Comparison of ENCODE assay signal across 11 cellular contexts in the genomic region with DNA sequence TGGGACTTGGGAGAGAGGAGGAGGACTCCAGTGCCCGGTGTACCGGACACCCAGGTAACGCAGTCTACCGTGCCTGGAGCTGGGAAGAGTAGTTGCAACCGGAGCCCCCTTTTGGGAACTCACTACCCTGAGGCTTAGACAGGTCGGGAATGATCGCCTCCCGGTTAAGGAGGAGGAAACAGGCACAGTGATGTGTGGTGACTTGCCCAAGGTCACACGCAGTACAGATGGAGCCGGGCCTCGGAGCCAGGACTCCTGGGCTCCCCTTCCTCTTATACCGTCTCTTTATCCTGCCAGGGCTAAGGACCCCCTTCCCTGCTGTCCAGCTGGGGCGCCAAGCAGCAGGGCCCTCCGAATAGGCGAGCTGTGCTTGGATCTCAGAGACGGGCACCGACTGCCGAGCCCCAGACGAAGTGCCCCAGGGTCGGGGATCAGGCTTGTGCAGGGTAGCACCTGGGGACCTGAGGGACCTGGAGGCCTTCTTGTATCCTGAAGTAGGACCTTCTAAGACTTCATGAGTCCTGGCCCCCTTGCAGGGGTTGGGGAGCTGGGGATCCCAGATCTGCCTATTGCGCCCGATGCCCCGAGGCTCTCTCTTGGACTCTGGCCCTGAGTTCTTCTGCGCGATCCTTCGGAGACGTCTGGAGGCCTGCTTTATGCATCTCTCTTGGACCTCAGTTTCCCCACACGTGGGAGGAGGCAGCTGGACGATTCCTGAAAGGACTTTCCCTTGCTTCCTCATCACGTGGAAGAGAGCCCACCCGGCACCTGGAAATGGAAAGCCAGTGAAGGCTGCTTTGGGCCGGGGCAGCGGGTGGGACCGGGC. TPM values are rescaled to one million over a fixed set of nuclear protein-coding genes. Genes with fewer than 3 reads are reported as not detected.
DNase-seq lines count a peak whose midpoint lies in the region; ATAC-seq, FAIRE-seq and TF ChIP-seq lines count a peak whose summit lies in the region.
"Had no signal": no experiment of that assay in that cellular context is flagged by ENCODE, and none has a peak within 500 bp of the region (broad histone marks: within the 10 kb centered on the region; RNA-seq: fewer than 3 reads in every experiment).

No MANE protein-coding gene starts in this region.

- FAIRE-seq in HepG2 (lab: Jason Lieb, UNC): no peak
- FAIRE-seq: colon had no signal

- peak overlapping the region; percentile 56 to 77 (median 58) for H3K4me3 ChIP-seq in HepG2 (replicated peaks in 1 of 3; ENCODE audit: insufficient read depth in 1 of 3, low read depth in 2 of 3, low read length in 3 of 3)
- H3K4me3 ChIP-seq in subcutaneous abdominal adipose tissue (ENCODE audit: low read depth in 1 of 5, low read length in 5 of 5): peak overlapping the region in 3 of 5 donors; percentile 36 to 54 (median 54)

- peaks cover 11 to 56% of the 10 kb centered on the region in 2 experiments for H3K27me3 ChIP-seq in HepG2 (ENCODE audit: control insufficient read depth in 1 of 2, insufficient read depth in 2 of 2, low read length in 2 of 2)
- peaks cover 63 to 74% (median 67%) of the 10 kb centered on the region in 5 donors for H3K27me3 ChIP-seq in subcutaneous abdominal adipose tissue (ENCODE audit: control insufficient read depth in 5 of 5, insufficient read depth in 4 of 5, low read length in 5 of 5)

- no peak overlapping the region for H3K4me3 Mint-ChIP-seq in activated CD4-positive, alpha-beta T cell treated with anti-CD3 and anti-CD28 coated beads for 36 hours
- H3K4me3 Mint-ChIP-seq in activated CD8-positive, alpha-beta T cell treated with anti-CD3 and anti-CD28 coated beads, Interleukin-2, amount 10 ng/mL, durations not matched to agents 7 days and 5 days: peak overlapping the region; percentile 22

- intact Hi-C loops in activated CD4-positive, alpha-beta T cell treated with anti-CD3 and anti-CD28 coated beads for 36 hours (cut with DNase I, micrococcal nuclease): loop anchor here (5.0 kb wide), 2 partner anchors 186 to 381 kb away; no protein-coding TSS in a partner anchor
- intact Hi-C loops in HepG2 (cut with micrococcal nuclease; ENCODE audit: unreplicated experiment): loop anchor here (5.0 to 10.0 kb wide), 2 partner anchors 188 to 284 kb away; no protein-coding TSS in a partner anchor

- H3K4me2 ChIP-seq in HepG2 (ENCODE audit: low read depth, low read length): peak overlapping the region; percentile 89

- no peaks in the 10 kb centered on the region for H3K36me3 ChIP-seq in HepG2 (replicated peaks in 1 of 2; ENCODE audit: control insufficient read depth in 1 of 2, insufficient read depth in 2 of 2, low read length in 2 of 2)
- H3K36me3 ChIP-seq in subcutaneous abdominal adipose tissue (ENCODE audit: control insufficient read depth in 5 of 5, insufficient read depth in 5 of 5, low read length in 5 of 5): no peaks in the 10 kb centered on the region
- H3K36me3 ChIP-seq: thyroid gland had no signal

- TF ChIP-seq RAD21 in HepG2 (CRISPR knock-in tag; IDR thresholded peaks at IDR 0.05): no peak

- POLR2A ChIA-PET in activated CD4-positive, alpha-beta T cell treated with anti-CD3 and anti-CD28 coated beads for 36 hours (lab: Charles Lee): interaction anchor here (0.5 to 1.1 kb wide), 2 partner anchors 9 to 202 kb away, joined by 3 read pairs; no protein-coding TSS in a partner anchor
- POLR2A ChIA-PET in activated CD8-positive, alpha-beta T cell treated with anti-CD3 and anti-CD28 coated beads, Interleukin-2, amount 10 ng/mL, durations not matched to agents 7 days and 5 days (lab: Charles Lee): interaction anchor here (0.7 kb wide), 1 partner anchor 411 kb away, joined by 3 read pairs; no protein-coding TSS in a partner anchor
- POLR2A ChIA-PET in HepG2 (lab: Yijun Ruan, JAX): no interaction called here

- no peaks in the 10 kb centered on the region for H3K9me3 ChIP-seq in HepG2 (ENCODE audit: low read length)
- H3K9me3 ChIP-seq in subcutaneous abdominal adipose tissue (ENCODE audit: control insufficient read depth in 5 of 5, low read length in 5 of 5): no peaks in the 10 kb centered on the region
- H3K9me3 ChIP-seq: thyroid gland had no signal

- H4K20me1 ChIP-seq in HepG2 (ENCODE audit: insufficient read depth, low read length): no peaks in the 10 kb centered on the region

- in situ Hi-C loops in HepG2 (cut with HindIII; ENCODE audit: extremely low pct_ligation_motif_present, low pct_unique_long_range_greater_than_20kb): loop anchor here (10.0 kb wide), 1 partner anchor 222 kb away; no protein-coding TSS in a partner anchor

- peak; percentile 24 for DNase-seq in activated CD4-positive, alpha-beta T cell treated with anti-CD3 and anti-CD28 coated beads for 36 hours
- DNase-seq in activated CD4-positive, alpha-beta T cell treated with anti-CD3 and anti-CD28 coated beads for 1 hour: no peak
- DNase-seq in activated CD8-positive, alpha-beta T cell treated with anti-CD3 and anti-CD28 coated beads, Interleukin-2, amount 10 ng/mL, durations not matched to agents 7 days and 5 days: no peak
- DNase-seq in HepG2 (ENCODE audit: low spot score): no peak
- no peak for DNase-seq in SIG-M5 (lab: John Stamatoyannopoulos, UW)
- no peak for DNase-seq in stimulated activated CD4-positive, alpha-beta T cell treated with anti-CD3 and anti-CD28 coated beads, Interleukin-4, amount 100 ng/mL, for 4 hours

- H3K36me3 Mint-ChIP-seq in activated CD4-positive, alpha-beta T cell treated with anti-CD3 and anti-CD28 coated beads for 36 hours (ENCODE audit: low read depth): no peaks in the 10 kb centered on the region
- no peaks in the 10 kb centered on the region for H3K36me3 Mint-ChIP-seq in activated CD8-positive, alpha-beta T cell treated with anti-CD3 and anti-CD28 coated beads, Interleukin-2, amount 10 ng/mL, durations not matched to agents 7 days and 5 days (ENCODE audit: low read depth)

- H3K27ac Mint-ChIP-seq in activated CD4-positive, alpha-beta T cell treated with anti-CD3 and anti-CD28 coated beads for 36 hours: no peak overlapping the region
- H3K27ac Mint-ChIP-seq in activated CD8-positive, alpha-beta T cell treated with anti-CD3 and anti-CD28 coated beads, Interleukin-2, amount 10 ng/mL, durations not matched to agents 7 days and 5 days: no peak overlapping the region
- H3K27ac Mint-ChIP-seq: T-helper 2 cell treated with Interferon-gamma antibody and Interleukin-4, amounts not matched to agents 5 μg/mL and 100 μg/mL, for 36 hours had no signal

- peaks cover 32% of the 10 kb centered on the region for H3K4me1 Mint-ChIP-seq in activated CD4-positive, alpha-beta T cell treated with anti-CD3 and anti-CD28 coated beads for 36 hours
- peaks cover 35% of the 10 kb centered on the region for H3K4me1 Mint-ChIP-seq in activated CD8-positive, alpha-beta T cell treated with anti-CD3 and anti-CD28 coated beads, Interleukin-2, amount 10 ng/mL, durations not matched to agents 7 days and 5 days (ENCODE audit: low read depth)

- no peaks in the 10 kb centered on the region for H3K79me2 ChIP-seq in HepG2 (ENCODE audit: insufficient read depth, low read length)

- H3K4me1 ChIP-seq in HepG2 (ENCODE audit: insufficient read depth, low read length): peaks cover 32% of the 10 kb centered on the region
- peaks cover 2 to 50% (median 48%) of the 10 kb centered on the region in 5 donors for H3K4me1 ChIP-seq in subcutaneous abdominal adipose tissue (ENCODE audit: control insufficient read depth in 5 of 5, insufficient read depth in 5 of 5, low read length in 5 of 5)

- CTCF ChIA-PET in activated CD4-positive, alpha-beta T cell treated with anti-CD3 and anti-CD28 coated beads for 36 hours (lab: Charles Lee): interaction anchor here (1.0 kb wide), 1 partner anchor 11 kb away, joined by 5 read pairs; no protein-coding TSS in a partner anchor
- CTCF ChIA-PET in activated CD8-positive, alpha-beta T cell treated with anti-CD3 and anti-CD28 coated beads, Interleukin-2, amount 10 ng/mL, durations not matched to agents 7 days and 5 days (lab: Charles Lee): interaction anchor here (1.0 kb wide), 1 partner anchor 11 kb away, joined by 3 read pairs; no protein-coding TSS in a partner anchor
- CTCF ChIA-PET in HepG2 (lab: Yijun Ruan, JAX; ENCODE audit: low intra/inter-chr PET ratio, low total read pairs): interaction anchor here (0.9 kb wide), 1 partner anchor 189 kb away, joined by 4 read pairs; no protein-coding TSS in a partner anchor

- 19% methylated on average over 11 of the region's 34 CpGs for WGBS in HepG2 (ENCODE audit: low lambda C conversion rate)

- 0 out of 2 replicates have a peak overlapping the region, but pooled peaks have one; percentile 8 for H3K9ac ChIP-seq in HepG2 (ENCODE audit: insufficient read depth, low read depth, low read length)
- no peak overlapping the region for H3K9ac ChIP-seq in subcutaneous abdominal adipose tissue (ENCODE audit: low read length in 5 of 5)

- no peak for TF ChIP-seq CTCF in HepG2 (CRISPR knock-in tag; IDR thresholded peaks at IDR 0.05)

- BruUV-seq in HepG2 (replicated peaks; lab: Mats Ljungman, UMichigan): no TSS peak

- no peak for ATAC-seq in activated CD4-positive, alpha-beta T cell treated with anti-CD3 and anti-CD28 coated beads for 36 hours
- peak; percentile 16 for ATAC-seq in activated CD8-positive, alpha-beta T cell treated with anti-CD3 and anti-CD28 coated beads, Interleukin-2, amount 10 ng/mL, durations not matched to agents 7 days and 5 days
- ATAC-seq in HepG2: peak; percentile 39
- ATAC-seq in HG03045 (IDR thresholded peaks at IDR 0.05; ENCODE audit: unreplicated experiment): no peak

- no peak for TF ChIP-seq EP300 in HepG2 (IDR thresholded peaks at IDR 0.05; ENCODE audit: low read depth in 2 of 2, low read length in 2 of 2)
- TF ChIP-seq EP300 in HepG2 (CRISPR knock-in tag; IDR thresholded peaks at IDR 0.05; ENCODE audit: borderline replicate concordance): no peak

- H3K9me3 Mint-ChIP-seq in activated CD4-positive, alpha-beta T cell treated with anti-CD3 and anti-CD28 coated beads for 36 hours (ENCODE audit: low read depth): no peaks in the 10 kb centered on the region
- no peaks in the 10 kb centered on the region for H3K9me3 Mint-ChIP-seq in activated CD8-positive, alpha-beta T cell treated with anti-CD3 and anti-CD28 coated beads, Interleukin-2, amount 10 ng/mL, durations not matched to agents 7 days and 5 days (ENCODE audit: insufficient read depth)
- H3K9me3 Mint-ChIP-seq: T-helper 2 cell treated with Interferon-gamma antibody and Interleukin-4, amounts not matched to agents 5 μg/mL and 100 μg/mL, for 36 hours had no signal

- H2AFZ ChIP-seq in HepG2 (ENCODE audit: low read length): no peak overlapping the region

- H3K27ac ChIP-seq in HepG2 (ENCODE audit: extremely low read length, insufficient read depth, low read length) (no peak overlapping the region), subcutaneous abdominal adipose tissue (ENCODE audit: low read depth, low read length) (no peak overlapping the region)
- H3K27ac ChIP-seq: thyroid gland had no signal

- peaks cover 70% of the 10 kb centered on the region for H3K27me3 Mint-ChIP-seq in activated CD4-positive, alpha-beta T cell treated with anti-CD3 and anti-CD28 coated beads for 36 hours
- H3K27me3 Mint-ChIP-seq in activated CD8-positive, alpha-beta T cell treated with anti-CD3 and anti-CD28 coated beads, Interleukin-2, amount 10 ng/mL, durations not matched to agents 7 days and 5 days (ENCODE audit: low read depth): peaks cover 79% of the 10 kb centered on the region

- TF ChIP-seq POLR2A in HepG2 (IDR thresholded peaks at IDR 0.05; ENCODE audit: insufficient read depth in 1 of 2, low read depth in 2 of 2, low read length in 2 of 2): no peak

RNA-seq across cellular contexts. Expression of gene CYP26A1, which starts 0.8 kb away (rescaled TPM):
- total RNA-seq in activated CD4-positive, alpha-beta T cell treated with anti-CD3 and anti-CD28 coated beads for 36 hours: not detected
- not detected for total RNA-seq in activated CD8-positive, alpha-beta T cell treated with anti-CD3 and anti-CD28 coated beads, Interleukin-2, amount 10 ng/mL, durations not matched to agents 7 days and 5 days
- total RNA-seq in HepG2 (2016; rRNA removed; fragmentation: Illumina TruSeq; extraction: Trizol): not detected in 2 replicates
- not detected in 2 replicates for total RNA-seq in HepG2 (2016; cell fraction: cytosol; rRNA removed; fragmentation: Illumina TruSeq; extraction: Trizol; ENCODE audit: low read depth)
- not detected in 2 replicates for total RNA-seq in HepG2 (2016; cell fraction: insoluble cytoplasmic fraction; rRNA removed; fragmentation: Illumina TruSeq; extraction: Trizol)
- total RNA-seq in HepG2 (2016; cell fraction: membrane; rRNA removed; fragmentation: Illumina TruSeq; extraction: Trizol): not detected in 2 replicates
- not detected in 2 replicates for total RNA-seq in HepG2 (2016; cell fraction: nucleus; rRNA removed; fragmentation: Illumina TruSeq; extraction: Trizol)
- 0.15 and 0.31 TPM in 2 replicates for polyA plus RNA-seq in HepG2 (2011; rRNA removed)
- polyA plus RNA-seq in HepG2 (2011; cell fraction: cytosol; rRNA removed): 0.14 and 0.48 TPM in 2 replicates
- polyA plus RNA-seq in HepG2 (2011; cell fraction: nucleus; rRNA removed): 1.4 and 1.6 TPM in 2 replicates
- polyA plus RNA-seq in HepG2 (2012): not detected in 2 replicates
- not detected in 2 replicates for polyA plus RNA-seq in HepG2 (2016; cell fraction: cytosol; fragmentation: Illumina TruSeq; extraction: Trizol; ENCODE audit: low read depth)
- not detected in 2 replicates for polyA plus RNA-seq in HepG2 (2016; cell fraction: insoluble cytoplasmic fraction; fragmentation: Illumina TruSeq; extraction: Trizol; ENCODE audit: low read depth)
- not detected in 2 replicates for polyA plus RNA-seq in HepG2 (2016; cell fraction: membrane; fragmentation: Illumina TruSeq; extraction: Trizol; ENCODE audit: low read depth)
- polyA plus RNA-seq in HepG2 (2016; cell fraction: nucleus; fragmentation: Illumina TruSeq; extraction: Trizol; ENCODE audit: insufficient read depth, low read depth): not detected in 2 replicates
- polyA minus RNA-seq in HepG2 (2011; rRNA and poly(A)+ RNA removed; ENCODE audit: low replicate concordance): 0.20 TPM in 1 of 2 replicates, not detected in the other
- not detected in 2 replicates for polyA minus RNA-seq in HepG2 (2011; cell fraction: cytosol; rRNA and poly(A)+ RNA removed)
- 0.13 TPM in 1 of 2 replicates, not detected in the other for polyA minus RNA-seq in HepG2 (2011; cell fraction: nucleus; rRNA and poly(A)+ RNA removed)
- total RNA-seq: thyroid gland had no signal

RNA-seq across cellular contexts. Expression of gene CYP26C1, which starts 12.3 kb away (rescaled TPM):
- under 1 TPM; 0.05 to 0.09 TPM for total RNA-seq in activated CD4-positive, alpha-beta T cell treated with anti-CD3 and anti-CD28 coated beads for 36 hours
- total RNA-seq in activated CD8-positive, alpha-beta T cell treated with anti-CD3 and anti-CD28 coated beads, Interleukin-2, amount 10 ng/mL, durations not matched to agents 7 days and 5 days: under 1 TPM; 0.10 to 0.11 TPM
- total RNA-seq in HepG2 (2016; rRNA removed; fragmentation: Illumina TruSeq; extraction: Trizol): 0.02 TPM in 1 of 2 replicates, not detected in the other
- total RNA-seq in HepG2 (2016; cell fraction: cytosol; rRNA removed; fragmentation: Illumina TruSeq; extraction: Trizol; ENCODE audit: low read depth): not detected in 2 replicates
- 0.02 TPM in 1 of 2 replicates, not detected in the other for total RNA-seq in HepG2 (2016; cell fraction: insoluble cytoplasmic fraction; rRNA removed; fragmentation: Illumina TruSeq; extraction: Trizol)
- total RNA-seq in HepG2 (2016; cell fraction: membrane; rRNA removed; fragmentation: Illumina TruSeq; extraction: Trizol): not detected in 2 replicates
- total RNA-seq in HepG2 (2016; cell fraction: nucleus; rRNA removed; fragmentation: Illumina TruSeq; extraction: Trizol): 0.12 and 0.19 TPM in 2 replicates
- not detected in 2 replicates for polyA plus RNA-seq in HepG2 (2011; rRNA removed)
- polyA plus RNA-seq in HepG2 (2011; cell fraction: cytosol; rRNA removed): not detected in 2 replicates
- 0.35 and 0.42 TPM in 2 replicates for polyA plus RNA-seq in HepG2 (2011; cell fraction: nucleus; rRNA removed)
- not detected in 2 replicates for polyA plus RNA-seq in HepG2 (2012)
- not detected in 2 replicates for polyA plus RNA-seq in HepG2 (2016; cell fraction: cytosol; fragmentation: Illumina TruSeq; extraction: Trizol; ENCODE audit: low read depth)
- polyA plus RNA-seq in HepG2 (2016; cell fraction: insoluble cytoplasmic fraction; fragmentation: Illumina TruSeq; extraction: Trizol; ENCODE audit: low read depth): not detected in 2 replicates
- polyA plus RNA-seq in HepG2 (2016; cell fraction: membrane; fragmentation: Illumina TruSeq; extraction: Trizol; ENCODE audit: low read depth): not detected in 2 replicates
- not detected in 2 replicates for polyA plus RNA-seq in HepG2 (2016; cell fraction: nucleus; fragmentation: Illumina TruSeq; extraction: Trizol; ENCODE audit: insufficient read depth, low read depth)
- 0.07 and 0.26 TPM in 2 replicates for polyA minus RNA-seq in HepG2 (2011; rRNA and poly(A)+ RNA removed; ENCODE audit: low replicate concordance)
- not detected in 2 replicates for polyA minus RNA-seq in HepG2 (2011; cell fraction: cytosol; rRNA and poly(A)+ RNA removed)
- polyA minus RNA-seq in HepG2 (2011; cell fraction: nucleus; rRNA and poly(A)+ RNA removed): 0.87 and 1.5 TPM in 2 replicates

Comparison
In these comparisons a context has a peak if more than half of its experiments do, and no peak if none do; other contexts are left out.
1. ATAC-seq: peak in activated CD8-positive, alpha-beta T cell treated with anti-CD3 and anti-CD28 coated beads, Interleukin-2, amount 10 ng/mL, durations not matched to agents 7 days and 5 days (single experiment) and HepG2 (single experiment); none in activated CD4-positive, alpha-beta T cell treated with anti-CD3 and anti-CD28 coated beads for 36 hours (single experiment) and HG03045 (single experiment).